ENCODE assay signal across 9 cellular contexts in genomic region chr14:67622675-67623074, GRCh38. TPM values are rescaled to one million over a fixed set of nuclear protein-coding genes. Genes with fewer than 3 reads are reported as not detected.
A peak's percentile ranks its signal among the peaks of the same experiment; 100 is the strongest.
DNase-seq lines count a peak whose midpoint lies in the region; ATAC-seq and TF ChIP-seq lines count a peak whose summit lies in the region.
"Had no signal": no experiment of that assay in that cellular context is flagged by ENCODE, and none has a peak within 500 bp of the region (broad histone marks: within the 10 kb centered on the region; RNA-seq: fewer than 3 reads in every experiment).

No MANE protein-coding gene starts in this region.

- H3K27ac Mint-ChIP-seq in activated CD4-positive, alpha-beta T cell treated with anti-CD3 and anti-CD28 coated beads for 36 hours = peak overlapping the region; percentile 82

- POLR2A ChIA-PET in activated CD4-positive, alpha-beta T cell treated with anti-CD3 and anti-CD28 coated beads for 36 hours (lab: Charles Lee) = interaction anchor here (0.6 kb wide), 1 partner anchor 22 kb away, joined by 4 read pairs; the partner anchor contains the start of gene PIGH
- POLR2A ChIA-PET in OCI-LY7 (lab: Charles Lee) = interaction anchor here (1.0 to 1.1 kb wide), 2 partner anchors 10 to 38 kb away, joined by 3 read pairs; no protein-coding TSS in a partner anchor

- H3K4me3 Mint-ChIP-seq in activated CD4-positive, alpha-beta T cell treated with anti-CD3 and anti-CD28 coated beads for 36 hours = no peak overlapping the region

- no peak for TF ChIP-seq POLR2A in ovary (IDR thresholded peaks at IDR 0.05)

- CTCF ChIA-PET in activated CD4-positive, alpha-beta T cell treated with anti-CD3 and anti-CD28 coated beads for 36 hours (lab: Charles Lee) = interaction anchor here (0.6 to 1.5 kb wide), 6 partner anchors 17 to 135 kb away, joined by 3 to 5 read pairs (median 4); partner anchors contain the start of gene PIGH
- CTCF ChIA-PET in OCI-LY7 (lab: Charles Lee; ENCODE audit: unreplicated experiment) = interaction anchor here (1.0 kb wide), 1 partner anchor 10 kb away, joined by 3 read pairs; no protein-coding TSS in a partner anchor

- H3K27me3 ChIP-seq in ovary = no peaks in the 10 kb centered on the region

- peaks cover 8% of the 10 kb centered on the region for H3K27me3 Mint-ChIP-seq in activated CD4-positive, alpha-beta T cell treated with anti-CD3 and anti-CD28 coated beads for 36 hours

- TF ChIP-seq EP300 in ovary (IDR thresholded peaks at IDR 0.05) = no peak

- no peaks in the 10 kb centered on the region for H3K9me3 Mint-ChIP-seq in activated CD4-positive, alpha-beta T cell treated with anti-CD3 and anti-CD28 coated beads for 36 hours (ENCODE audit: low read depth)

- H3K9me3 ChIP-seq in OCI-LY7 (ENCODE audit: low read length) = no peaks in the 10 kb centered on the region
- no peaks in the 10 kb centered on the region for H3K9me3 ChIP-seq in ovary

- H3K36me3 Mint-ChIP-seq in activated CD4-positive, alpha-beta T cell treated with anti-CD3 and anti-CD28 coated beads for 36 hours (ENCODE audit: low read depth) = no peaks in the 10 kb centered on the region

- H3K27ac ChIP-seq in OCI-LY7 (ENCODE audit: low read depth, low read length, poor library complexity, severe bottlenecking) = no peak overlapping the region
- peak overlapping the region; percentile 43 to 79 for H3K27ac ChIP-seq in coronary artery
- no peak overlapping the region for H3K27ac ChIP-seq in ovary
- H3K27ac ChIP-seq: C4-2B had no signal

- peak overlapping the region; percentile 75 for H2AFZ ChIP-seq in OCI-LY7 (ENCODE audit: low read length)

- H3K4me1 ChIP-seq in OCI-LY7 (ENCODE audit: insufficient read depth, low read length, poor library complexity, severe bottlenecking) (peaks cover 25% of the 10 kb centered on the region), ovary (ENCODE audit: insufficient read depth) (peaks cover 2% of the 10 kb centered on the region)

- DNase-seq in activated CD4-positive, alpha-beta T cell treated with anti-CD3 and anti-CD28 coated beads for 36 hours = peak; percentile 57
- DNase-seq in activated CD4-positive, alpha-beta T cell treated with anti-CD3 and anti-CD28 coated beads, Interleukin-2, amount 50 U/mL, for 48 hours = no peak
- DNase-seq in OCI-LY7 (ENCODE audit: low spot score) (peak; percentile 35), coronary artery (ENCODE audit: low spot score) (no peak), myocyte (ENCODE audit: low read depth) (peak; percentile 80), ovary (no peak)

- H3K4me2 ChIP-seq in OCI-LY7 (ENCODE audit: low read length) = peak overlapping the region; percentile 33

- BruUV-seq in OCI-LY7 (replicated peaks; lab: Mats Ljungman, UMichigan) = no TSS peak

- no peak for TF ChIP-seq CTCF in OCI-LY7 (conservative IDR thresholded peaks at IDR 0.05; ENCODE audit: low read length)
- no peak for TF ChIP-seq CTCF in coronary artery (IDR thresholded peaks at IDR 0.05)
- TF ChIP-seq CTCF in ovary (IDR thresholded peaks at IDR 0.05) = no peak

- no peaks in the 10 kb centered on the region for H3K9me2 ChIP-seq in OCI-LY7 (ENCODE audit: insufficient read depth, low read length)

- peak; percentile 32 for ATAC-seq in activated CD4-positive, alpha-beta T cell treated with anti-CD3 and anti-CD28 coated beads for 36 hours
- no peak for ATAC-seq in GM21737 (IDR thresholded peaks at IDR 0.05; ENCODE audit: unreplicated experiment)
- no peak for ATAC-seq in HG03439 (IDR thresholded peaks at IDR 0.05; ENCODE audit: unreplicated experiment)

- H3K79me2 ChIP-seq in OCI-LY7 (ENCODE audit: insufficient read depth, low read depth, low read length) = no peaks in the 10 kb centered on the region

- H4K20me1 ChIP-seq in OCI-LY7 (ENCODE audit: insufficient read depth, low read length) = no peaks in the 10 kb centered on the region

- WGBS in ovary, 3 donors = 49 to 58% (median 54%) methylated on average over 4 of the region's 4 CpGs

- H3K36me3 ChIP-seq in OCI-LY7 (ENCODE audit: insufficient read depth, low read length) = no peaks in the 10 kb centered on the region
- no peaks in the 10 kb centered on the region for H3K36me3 ChIP-seq in ovary

- no peak overlapping the region for H3K4me3 ChIP-seq in OCI-LY7 (ENCODE audit: low read depth, low read length, poor library complexity, severe bottlenecking)
- no peak overlapping the region for H3K4me3 ChIP-seq in coronary artery
- no peak overlapping the region for H3K4me3 ChIP-seq in ovary

- peaks cover 31% of the 10 kb centered on the region for H3K4me1 Mint-ChIP-seq in activated CD4-positive, alpha-beta T cell treated with anti-CD3 and anti-CD28 coated beads for 36 hours

- intact Hi-C loops in activated CD4-positive, alpha-beta T cell treated with anti-CD3 and anti-CD28 coated beads for 36 hours (cut with DNase I, micrococcal nuclease) = no loop called here
- intact Hi-C loops in OCI-LY7 (cut with micrococcal nuclease; ENCODE audit: unreplicated experiment) (no loop called here), ovary (cut with DNase I) (no loop called here)

RNA-seq across cellular contexts. Expression of gene ARG2, which starts 3.0 kb away (rescaled TPM):
- 10 to 100 TPM; 11.9 TPM for total RNA-seq in activated CD4-positive, alpha-beta T cell treated with anti-CD3 and anti-CD28 coated beads for 36 hours
- total RNA-seq in OCI-LY7 (2014; rRNA removed; shearing (Covaris generic)) = 2.9 and 4.2 TPM in 2 replicates
- 2.0 and 3.4 TPM in 2 replicates for total RNA-seq in OCI-LY7 (2022)
- 0.88 and 3.8 TPM in 2 replicates for total RNA-seq in myocyte
- polyA plus RNA-seq in myocyte (2012) = 0.54 TPM
- total RNA-seq in ovary = 10 to 100 TPM in 4 of 7 donors, 1 to 10 TPM in 3; 1.4 to 33.7 (median 10.5) TPM
- polyA plus RNA-seq in ovary = 1 to 10 TPM; 2.9 to 3.9 TPM

RNA-seq across cellular contexts. Expression of gene PIGH, which starts 22.6 kb away (rescaled TPM):
- 10 to 100 TPM; 14.9 to 21.4 TPM for total RNA-seq in activated CD4-positive, alpha-beta T cell treated with anti-CD3 and anti-CD28 coated beads for 36 hours
- total RNA-seq in OCI-LY7 (2014; rRNA removed; shearing (Covaris generic)) = 19.7 and 23.0 TPM in 2 replicates
- total RNA-seq in OCI-LY7 (2022) (12.0 and 15.5 TPM in 2 replicates), myocyte (8.9 and 14.5 TPM in 2 replicates), ovary (10 to 100 TPM; 21.9 to 32.5 (median 30.2) TPM)
- 14.3 TPM for polyA plus RNA-seq in myocyte (2012)
- 10 to 100 TPM; 24.4 to 35.2 TPM for polyA plus RNA-seq in ovary

RNA-seq across cellular contexts. Expression of gene VTI1B, which starts 51.8 kb away (rescaled TPM):
- 10 to 100 TPM; 42.0 to 58.3 TPM for total RNA-seq in activated CD4-positive, alpha-beta T cell treated with anti-CD3 and anti-CD28 coated beads for 36 hours
- 41.5 and 50.5 TPM in 2 replicates for total RNA-seq in OCI-LY7 (2014; rRNA removed; shearing (Covaris generic))
- total RNA-seq in OCI-LY7 (2022) (80.2 and 93.3 TPM in 2 replicates), myocyte (38.4 and 41.6 TPM in 2 replicates), ovary (10 to 100 TPM; 34.6 to 76.5 (median 64.7) TPM)
- 119 TPM for polyA plus RNA-seq in myocyte (2012)
- polyA plus RNA-seq in ovary = 10 to 100 TPM; 41.6 to 93.1 TPM

Comparison
In these comparisons a context has a peak if more than half of its experiments do, and no peak if none do; other contexts are left out.
1. DNase-seq: peak in activated CD4-positive, alpha-beta T cell treated with anti-CD3 and anti-CD28 coated beads for 36 hours (single experiment), OCI-LY7 (single experiment) and myocyte (single experiment); none in activated CD4-positive, alpha-beta T cell treated with anti-CD3 and anti-CD28 coated beads, Interleukin-2, amount 50 U/mL, for 48 hours (0 of 2), coronary artery (single experiment) and ovary (0 of 5).
2. H3K27ac ChIP-seq: peak in coronary artery (2 of 2); none in OCI-LY7 (single experiment) and ovary (0 of 2).